Comparison of ENCODE assay signal across 8 cellular contexts in the genomic region with DNA sequence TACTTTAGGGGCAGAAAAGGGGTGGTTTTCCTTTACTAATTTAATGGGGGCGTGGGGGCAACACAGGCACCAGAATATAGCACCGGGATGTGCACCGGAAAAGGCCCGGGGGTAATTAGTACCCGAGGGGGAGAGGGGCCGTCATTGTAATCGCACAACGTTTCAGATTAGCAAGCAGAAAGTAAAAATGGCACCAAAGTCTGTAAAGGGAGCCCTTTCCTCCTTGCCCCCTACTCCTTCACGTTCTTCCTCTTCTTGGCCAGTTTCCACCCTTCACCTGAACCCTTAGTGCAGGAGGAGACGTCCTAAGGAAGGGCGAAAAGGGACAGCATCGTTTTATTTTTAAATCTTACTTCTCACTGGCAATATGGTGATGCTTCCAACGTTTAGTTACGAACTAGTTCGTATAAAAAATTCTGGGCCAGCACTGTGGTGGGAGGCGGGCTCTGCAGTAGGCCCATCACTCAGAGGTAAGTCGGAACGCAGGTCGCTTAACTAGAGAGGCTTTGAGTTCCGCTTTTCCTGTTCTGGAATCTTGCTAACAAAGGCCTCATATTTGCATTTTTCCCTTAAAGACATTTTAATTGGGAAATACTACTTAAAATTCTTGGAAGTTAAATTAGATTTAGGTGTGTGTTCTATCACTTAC. TPM values are rescaled to one million over a fixed set of nuclear protein-coding genes. Genes with fewer than 3 reads are reported as not detected.
DNase-seq lines count a peak whose midpoint lies in the region; TF ChIP-seq lines count a peak whose summit lies in the region.

No MANE protein-coding gene starts in this region.

- H3K36me3 Mint-ChIP-seq in T-helper 2 cell treated with Interferon-gamma antibody and Interleukin-4, amounts not matched to agents 5 μg/mL and 100 μg/mL, for 36 hours (ENCODE audit: low read depth), result peaks cover 17% of the 10 kb centered on the region
- H3K36me3 Mint-ChIP-seq in activated T-helper 1 cell treated with anti-CD3 and anti-CD28 coated beads, Interleukin-12 subunit alpha, Interleukin-12 subunit beta, Interleukin-2, Interleukin-4 antibody, amounts not matched to agents 30 ng/mL and 10 ng/mL and 1 ng/mL, durations not matched to agents 14 hours and 24 hours and 36 hours (ENCODE audit: low read depth), result peaks cover 15% of the 10 kb centered on the region
- peaks cover 0 to 3% (median 0%) of the 10 kb centered on the region in 3 donors for H3K36me3 Mint-ChIP-seq in immature natural killer cell

- no peaks in the 10 kb centered on the region for H3K9me3 ChIP-seq in testis

- DNase-seq in T-helper 2 cell treated with Interferon-gamma antibody and Interleukin-4, amounts not matched to agents 5 μg/mL and 100 μg/mL, for 36 hours (ENCODE audit: low spot score), result no peak
- DNase-seq in T-helper 2 cell (no peak), immature natural killer cell (peak in 1 of 3 donors; percentile 5), testis (no peak), superior temporal gyrus (ENCODE audit: extremely low spot score) (no peak), activated gamma-delta T cell treated with Interleukin-2 at 50 U/mL for 16 hours (no peak), 8988T (no peak)
- no peak for DNase-seq in activated T-helper 1 cell treated with anti-CD3 and anti-CD28 coated beads, Interleukin-12 subunit alpha, Interleukin-12 subunit beta, Interleukin-2, Interleukin-4 antibody, amounts not matched to agents 30 ng/mL and 10 ng/mL and 1 ng/mL, durations not matched to agents 14 hours and 24 hours and 36 hours (ENCODE audit: low spot score)

- H3K9me3 Mint-ChIP-seq in T-helper 2 cell treated with Interferon-gamma antibody and Interleukin-4, amounts not matched to agents 5 μg/mL and 100 μg/mL, for 36 hours, result no peaks in the 10 kb centered on the region
- no peaks in the 10 kb centered on the region for H3K9me3 Mint-ChIP-seq in activated T-helper 1 cell treated with anti-CD3 and anti-CD28 coated beads, Interleukin-12 subunit alpha, Interleukin-12 subunit beta, Interleukin-2, Interleukin-4 antibody, amounts not matched to agents 30 ng/mL and 10 ng/mL and 1 ng/mL, durations not matched to agents 14 hours and 24 hours and 36 hours
- no peaks in the 10 kb centered on the region for H3K9me3 Mint-ChIP-seq in immature natural killer cell

- no peaks in the 10 kb centered on the region for H3K36me3 ChIP-seq in testis (ENCODE audit: low read depth, missing control alignments)

- no peaks in the 10 kb centered on the region for H3K27me3 ChIP-seq in testis

- no peak for TF ChIP-seq POLR2A in testis (IDR thresholded peaks at IDR 0.05)

- H3K4me1 Mint-ChIP-seq in T-helper 2 cell treated with Interferon-gamma antibody and Interleukin-4, amounts not matched to agents 5 μg/mL and 100 μg/mL, for 36 hours (ENCODE audit: low read depth), result peaks cover 36% of the 10 kb centered on the region
- peaks cover 52% of the 10 kb centered on the region for H3K4me1 Mint-ChIP-seq in activated T-helper 1 cell treated with anti-CD3 and anti-CD28 coated beads, Interleukin-12 subunit alpha, Interleukin-12 subunit beta, Interleukin-2, Interleukin-4 antibody, amounts not matched to agents 30 ng/mL and 10 ng/mL and 1 ng/mL, durations not matched to agents 14 hours and 24 hours and 36 hours (ENCODE audit: low read depth)
- peaks cover 34 to 39% of the 10 kb centered on the region in 2 donors for H3K4me1 Mint-ChIP-seq in immature natural killer cell

- H3K4me1 ChIP-seq in testis, result peaks cover 19% of the 10 kb centered on the region

- 31 to 49% methylated on average over 20 of the region's 20 CpGs for WGBS in testis, 2 donors

- peak overlapping the region; percentile 96 for H3K27ac Mint-ChIP-seq in T-helper 2 cell treated with Interferon-gamma antibody and Interleukin-4, amounts not matched to agents 5 μg/mL and 100 μg/mL, for 36 hours
- peak overlapping the region; percentile 92 for H3K27ac Mint-ChIP-seq in activated T-helper 1 cell treated with anti-CD3 and anti-CD28 coated beads, Interleukin-12 subunit alpha, Interleukin-12 subunit beta, Interleukin-2, Interleukin-4 antibody, amounts not matched to agents 30 ng/mL and 10 ng/mL and 1 ng/mL, durations not matched to agents 14 hours and 24 hours and 36 hours
- peak overlapping the region; percentile 81 to 96 (median 94) for H3K27ac Mint-ChIP-seq in immature natural killer cell

- intact Hi-C loops in activated T-helper 1 cell treated with anti-CD3 and anti-CD28 coated beads, Interleukin-12 subunit alpha, Interleukin-12 subunit beta, Interleukin-2, Interleukin-4 antibody, amounts not matched to agents 30 ng/mL and 10 ng/mL and 1 ng/mL, durations not matched to agents 14 hours and 24 hours and 36 hours (cut with micrococcal nuclease), result loop anchor here (5.0 to 10.0 kb wide), 2 partner anchors 693 to 1170 kb away; partner anchors contain the start of genes DCBLD1 and MAN1A1
- intact Hi-C loops in testis (cut with DNase I; ENCODE audit: low total_unique reads), result no loop called here

- H3K4me3 Mint-ChIP-seq in T-helper 2 cell treated with Interferon-gamma antibody and Interleukin-4, amounts not matched to agents 5 μg/mL and 100 μg/mL, for 36 hours, result peak overlapping the region; percentile 90
- peak overlapping the region; percentile 85 for H3K4me3 Mint-ChIP-seq in activated T-helper 1 cell treated with anti-CD3 and anti-CD28 coated beads, Interleukin-12 subunit alpha, Interleukin-12 subunit beta, Interleukin-2, Interleukin-4 antibody, amounts not matched to agents 30 ng/mL and 10 ng/mL and 1 ng/mL, durations not matched to agents 14 hours and 24 hours and 36 hours
- H3K4me3 Mint-ChIP-seq in immature natural killer cell, result peak overlapping the region; percentile 89 to 98 (median 94)

- H3K4me3 ChIP-seq in testis, result peak overlapping the region; percentile 93 to 99

- H3K27me3 Mint-ChIP-seq in T-helper 2 cell treated with Interferon-gamma antibody and Interleukin-4, amounts not matched to agents 5 μg/mL and 100 μg/mL, for 36 hours (ENCODE audit: low read depth), result no peaks in the 10 kb centered on the region
- no peaks in the 10 kb centered on the region for H3K27me3 Mint-ChIP-seq in activated T-helper 1 cell treated with anti-CD3 and anti-CD28 coated beads, Interleukin-12 subunit alpha, Interleukin-12 subunit beta, Interleukin-2, Interleukin-4 antibody, amounts not matched to agents 30 ng/mL and 10 ng/mL and 1 ng/mL, durations not matched to agents 14 hours and 24 hours and 36 hours (ENCODE audit: insufficient read depth)
- peaks cover 0 to 4% (median 0%) of the 10 kb centered on the region in 3 donors for H3K27me3 Mint-ChIP-seq in immature natural killer cell (ENCODE audit: low read depth in 3 of 3)

- H3K27ac ChIP-seq in testis, result peak overlapping the region; percentile 99

- TF ChIP-seq CTCF in testis (IDR thresholded peaks at IDR 0.05), result no peak

RNA-seq across cellular contexts. Expression of gene CEP85L, which starts 0.8 kb away (rescaled TPM):
- 50.9 and 51.4 TPM in 2 replicates for total RNA-seq in activated T-helper 1 cell treated with anti-CD3 and anti-CD28 coated beads, Interleukin-12 subunit alpha, Interleukin-12 subunit beta, Interleukin-2, Interleukin-4 antibody, amounts not matched to agents 30 ng/mL and 10 ng/mL and 1 ng/mL, durations not matched to agents 14 hours and 24 hours and 36 hours
- polyA plus RNA-seq in immature natural killer cell (10 to 100 TPM; 20.1 to 23.5 (median 21.5) TPM), testis (ENCODE audit: insufficient read depth, low read depth, low replicate concordance) (78.8 TPM)
- total RNA-seq in testis, result 10 to 100 TPM; 63.7 to 80.7 TPM
